In genomic region chr13:97843201-97843600, GRCh38 we compare ENCODE assay signal across 24 cellular contexts.
"Had no signal": no experiment of that assay in that cellular context is flagged by ENCODE, and none has a peak within 500 bp of the region (broad histone marks: within the 10 kb centered on the region; RNA-seq: fewer than 3 reads in every experiment).

No MANE protein-coding gene starts in this region.

- H3K27ac Mint-ChIP-seq: dendritic cell treated with granulocyte-macrophage colony-stimulating factor and Interleukin-4, amounts not matched to agents 40 ng/mL and 50 ng/mL, for 4 days; effector memory CD8-positive, alpha-beta T cell; endodermal cell; immature natural killer cell; memory B cell; naive B cell had no signal

- H3K9me3 ChIP-seq: colonic mucosa, esophagus muscularis mucosa, gastroesophageal sphincter, heart left ventricle, left lung had no signal

- H3K4me3 ChIP-seq: colonic mucosa, esophagus muscularis mucosa, gastroesophageal sphincter, heart left ventricle, hepatocyte, left lung, lung had no signal

- ATAC-seq: effector memory CD8-positive, alpha-beta T cell; foreskin keratinocyte; gastroesophageal sphincter; heart left ventricle; left lung; left ventricle myocardium superior had no signal

- H3K36me3 ChIP-seq: colonic mucosa, esophagus muscularis mucosa, gastroesophageal sphincter, heart left ventricle, left lung had no signal

- H3K4me3 Mint-ChIP-seq: dendritic cell treated with granulocyte-macrophage colony-stimulating factor and Interleukin-4, amounts not matched to agents 40 ng/mL and 50 ng/mL, for 4 days; effector memory CD8-positive, alpha-beta T cell; endodermal cell; immature natural killer cell; memory B cell; naive B cell had no signal

- DNase-seq: colonic mucosa; cortex of kidney; effector CD8-positive, alpha-beta T cell; effector memory CD8-positive, alpha-beta T cell; endodermal cell; foreskin keratinocyte; heart left ventricle; hypothalamus; immature natural killer cell; islet precursor cell; kidney; kidney glomerular epithelial cell; left lung; left ventricle myocardium superior; mammary epithelial cell; mesendoderm; midbrain; naive B cell had no signal

- H3K4me1 ChIP-seq: colonic mucosa, esophagus muscularis mucosa, foreskin keratinocyte, gastroesophageal sphincter, heart left ventricle, left lung had no signal

- H3K9me3 Mint-ChIP-seq: dendritic cell treated with granulocyte-macrophage colony-stimulating factor and Interleukin-4, amounts not matched to agents 40 ng/mL and 50 ng/mL, for 4 days; endodermal cell; memory B cell had no signal

- H3K27ac ChIP-seq: colonic mucosa, esophagus muscularis mucosa, foreskin keratinocyte, gastroesophageal sphincter, heart left ventricle, hepatocyte, left lung had no signal

- H3K27me3 ChIP-seq: colonic mucosa, heart left ventricle had no signal

- H3K36me3 Mint-ChIP-seq: immature natural killer cell, memory B cell, naive B cell had no signal

- H3K4me1 Mint-ChIP-seq: endodermal cell, immature natural killer cell, memory B cell, naive B cell had no signal
